ENCODE assay signal across 25 cellular contexts in genomic region chr19:40228863-40229262, GRCh38. TPM values are rescaled to one million over a fixed set of nuclear protein-coding genes. Genes with fewer than 3 reads are reported as not detected.
DNase-seq lines count a peak whose midpoint lies in the region; ATAC-seq and TF ChIP-seq lines count a peak whose summit lies in the region.
"Had no signal": no experiment of that assay in that cellular context is flagged by ENCODE, and none has a peak within 500 bp of the region (broad histone marks: within the 10 kb centered on the region; RNA-seq: fewer than 3 reads in every experiment).

No MANE protein-coding gene starts in this region.

- peaks cover 32% of the 10 kb centered on the region for H3K27me3 Mint-ChIP-seq in activated naive CD8-positive, alpha-beta T cell treated with anti-CD3 and anti-CD28 coated beads, Interleukin-2, amount 50 U/mL, for 24 hours

- RAD21 ChIA-PET in HCT116 (lab: Charles Lee; ENCODE audit: low non-redundant PET in 1 of 2, low total read pairs in 2 of 2, uncharacterized antibody in 2 of 2, unreplicated experiment in 2 of 2) = no interaction called here

- DNase-seq in HCT116 (ENCODE audit: low read depth, low spot score) (no peak), osteoblast (ENCODE audit: insufficient read length, low spot score, missing footprints) (no peak), islet precursor cell (no peak)
- DNase-seq in activated naive CD8-positive, alpha-beta T cell treated with anti-CD3 and anti-CD28 coated beads, Interleukin-2, amount 50 U/mL, for 24 hours = no peak
- DNase-seq in activated CD4-positive, alpha-beta T cell treated with anti-CD3 and anti-CD28 coated beads for 48 hours = no peak
- DNase-seq: C1 segment of cervical spinal cord; CD4-positive, alpha-beta memory T cell; COR-L47; DMS79; GDM1; H7; NCI-H1105 treated with DMSO at 0.1 percent for 48 hours; NCI-H2029; NCI-H526 treated with DMSO at 0.1 percent for 48 hours; Peyer's patch; SIG-M5 had no signal

- H3K4me1 ChIP-seq in HCT116 (ENCODE audit: control insufficient read depth in 1 of 2, insufficient read depth in 2 of 2, low read length in 2 of 2) = peaks cover 43 to 78% of the 10 kb centered on the region in 2 experiments
- H3K4me1 ChIP-seq in osteoblast (ENCODE audit: insufficient read depth, low read length) = peaks cover 20% of the 10 kb centered on the region

- H3K79me2 ChIP-seq in HCT116 (ENCODE audit: insufficient read depth, low read length) = peaks cover 14% of the 10 kb centered on the region; the same call in 1 of the 2 replicates
- H3K79me2 ChIP-seq in osteoblast (ENCODE audit: insufficient read depth, low read length) = no peaks in the 10 kb centered on the region

- H3K36me3 ChIP-seq in HCT116 (ENCODE audit: control insufficient read depth in 1 of 2, insufficient read depth in 2 of 2, low read length in 2 of 2) = no peaks in the 10 kb centered on the region
- H3K36me3 ChIP-seq in osteoblast (ENCODE audit: insufficient read depth, low read length) = no peaks in the 10 kb centered on the region

- peaks cover 35% of the 10 kb centered on the region for H3K4me1 Mint-ChIP-seq in activated naive CD8-positive, alpha-beta T cell treated with anti-CD3 and anti-CD28 coated beads, Interleukin-2, amount 50 U/mL, for 24 hours

- H3K36me3 Mint-ChIP-seq in activated naive CD8-positive, alpha-beta T cell treated with anti-CD3 and anti-CD28 coated beads, Interleukin-2, amount 50 U/mL, for 24 hours (ENCODE audit: low read depth) = no peaks in the 10 kb centered on the region

- TF ChIP-seq CTCF in 22Rv1 (IDR thresholded peaks at IDR 0.05) (no peak), HCT116 (IDR thresholded peaks at IDR 0.05 in 2 of 3, conservative IDR thresholded peaks at IDR 0.05 in 1 of 3; ENCODE audit: borderline replicate concordance in 1 of 3, insufficient read depth in 1 of 3, low read depth in 2 of 3, low read length in 2 of 3) (no peak), osteoblast (IDR thresholded peaks at IDR 0.05; ENCODE audit: extremely low read depth, low read depth, low read length) (no peak)

- CTCF ChIA-PET in HCT116 (lab: Charles Lee) = no interaction called here

- H3K9me2 ChIP-seq in HCT116 (ENCODE audit: insufficient read depth) = no peaks in the 10 kb centered on the region

- H3K27me3 ChIP-seq in HCT116 (ENCODE audit: insufficient read depth, low read length) (no peaks in the 10 kb centered on the region), osteoblast (ENCODE audit: insufficient read depth, low read length) (peaks cover 3% of the 10 kb centered on the region)

- peak overlapping the region; percentile 20 for H3K4me2 ChIP-seq in HCT116 (ENCODE audit: low read length)
- peak overlapping the region; percentile 26 for H3K4me2 ChIP-seq in osteoblast (ENCODE audit: insufficient read depth, low read length)

- no peak overlapping the region for H3K4me3 Mint-ChIP-seq in activated naive CD8-positive, alpha-beta T cell treated with anti-CD3 and anti-CD28 coated beads, Interleukin-2, amount 50 U/mL, for 24 hours
- H3K4me3 Mint-ChIP-seq: CD4-positive, alpha-beta memory T cell had no signal

- TF ChIP-seq RAD21 in HCT116 (IDR thresholded peaks at IDR 0.05; ENCODE audit: low read depth) = no peak

- no peaks in the 10 kb centered on the region for H4K20me1 ChIP-seq in HCT116 (ENCODE audit: insufficient read depth)
- H4K20me1 ChIP-seq in osteoblast (ENCODE audit: insufficient read depth, low read length) = peaks cover 2% of the 10 kb centered on the region

- H3K9me3 Mint-ChIP-seq in activated naive CD8-positive, alpha-beta T cell treated with anti-CD3 and anti-CD28 coated beads, Interleukin-2, amount 50 U/mL, for 24 hours = no peaks in the 10 kb centered on the region

- no peak for TF ChIP-seq POLR2A in HCT116 (IDR thresholded peaks at IDR 0.05; ENCODE audit: borderline replicate concordance, extremely low read depth, insufficient read depth, insufficient read length)

- POLR2A ChIA-PET in HCT116 (lab: Charles Lee) = no interaction called here

- intact Hi-C loops in HCT116 (cut with micrococcal nuclease) = no loop called here

- H2AFZ ChIP-seq in HCT116 (ENCODE audit: low read depth, low read length, poor library complexity, severe bottlenecking) (no peak overlapping the region), osteoblast (ENCODE audit: low read length) (no peak overlapping the region)

- H3K27ac Mint-ChIP-seq in activated naive CD8-positive, alpha-beta T cell treated with anti-CD3 and anti-CD28 coated beads, Interleukin-2, amount 50 U/mL, for 24 hours = peak overlapping the region; percentile 1
- H3K27ac Mint-ChIP-seq: CD4-positive, alpha-beta memory T cell had no signal

- H3K27ac ChIP-seq in 22Rv1 = 0 out of 2 replicates have a peak overlapping the region, but pooled peaks have one; percentile 7
- H3K27ac ChIP-seq in HCT116 (ENCODE audit: low read depth, low read length) = peak overlapping the region; percentile 55; the same call in 1 of the 2 replicates
- no peak overlapping the region for H3K27ac ChIP-seq in osteoblast (ENCODE audit: low read depth, low read length)
- H3K27ac ChIP-seq: Peyer's patch had no signal

- H3K9ac ChIP-seq in HCT116 (ENCODE audit: low read length) = no peak overlapping the region

- H3K4me3 ChIP-seq in HCT116 (replicated peaks in 1 of 2; ENCODE audit: low read depth in 1 of 2, low read length in 2 of 2) = no peak overlapping the region
- H3K4me3 ChIP-seq in osteoblast (ENCODE audit: insufficient read depth, low read length) = no peak overlapping the region
- H3K4me3 ChIP-seq: GM12878, Peyer's patch had no signal

- no peaks in the 10 kb centered on the region for H3K9me3 ChIP-seq in HCT116 (ENCODE audit: control insufficient read depth in 1 of 2, insufficient read depth in 1 of 2, low read depth in 1 of 2, low read length in 2 of 2)
- no peaks in the 10 kb centered on the region for H3K9me3 ChIP-seq in osteoblast (ENCODE audit: low read depth, low read length)
- H3K9me3 ChIP-seq: Peyer's patch had no signal

- ATAC-seq in HCT116 (no peak), HG03469 (IDR thresholded peaks at IDR 0.05; ENCODE audit: unreplicated experiment) (no peak), GM21528 (IDR thresholded peaks at IDR 0.05; ENCODE audit: low FRiP score, unreplicated experiment) (no peak)
- no peak for ATAC-seq in activated naive CD8-positive, alpha-beta T cell treated with anti-CD3 and anti-CD28 coated beads, Interleukin-2, amount 50 U/mL, for 24 hours
- ATAC-seq: GM12878 had no signal

- BruUV-seq in HCT116 (replicated peaks; lab: Mats Ljungman, UMichigan) = no TSS peak

TF ChIP-seq in HCT116, 20 proteins besides CTCF, POLR2A, EP300 and RAD21:
- TF ChIP-seq SRF (IDR thresholded peaks at IDR 0.05; ENCODE audit: low read depth) (no peak), POLR2AphosphoS5 (IDR thresholded peaks at IDR 0.05; ENCODE audit: low read depth, low read length) (no peak)

RNA-seq across cellular contexts. Expression of gene CCNP, which starts 2.4 kb away (rescaled TPM):
- 9.8 TPM for total RNA-seq in HCT116 (2021; ENCODE audit: unreplicated experiment)
- polyA plus RNA-seq in HCT116 (2012) = 17.2 and 26.9 TPM in 2 replicates
- total RNA-seq in osteoblast = 0.29 TPM in 1 of 2 replicates, not detected in the other
- total RNA-seq: LHCN-M2 had no signal
- polyA plus RNA-seq: CD4-positive, alpha-beta memory T cell had no signal

RNA-seq across cellular contexts. Expression of gene TTC9B, which starts 10.7 kb away (rescaled TPM):
- total RNA-seq in HCT116 (2021; ENCODE audit: unreplicated experiment) = 1.7 TPM
- 2.6 and 3.0 TPM in 2 replicates for polyA plus RNA-seq in HCT116 (2012)
- total RNA-seq in osteoblast = not detected in 2 replicates
- total RNA-seq: A673; CD4-positive, alpha-beta memory T cell; GM12878; H7; LHCN-M2; MCF 10A; NCI-H460; OCI-LY7; Peyer's patch had no signal
- polyA plus RNA-seq: CD4-positive, alpha-beta memory T cell had no signal

RNA-seq across cellular contexts. Expression of gene MAP3K10, which starts 37.6 kb away (rescaled TPM):
- total RNA-seq in HCT116 (2021; ENCODE audit: unreplicated experiment) = 17.3 TPM
- 10.5 and 12.4 TPM in 2 replicates for polyA plus RNA-seq in HCT116 (2012)
- 8.3 and 9.8 TPM in 2 replicates for total RNA-seq in osteoblast

RNA-seq across cellular contexts. Expression of gene AKT2, which starts 56.3 kb away (rescaled TPM):
- total RNA-seq in HCT116 (2021; ENCODE audit: unreplicated experiment) (141 TPM), osteoblast (115 and 118 TPM in 2 replicates)
- 69.6 and 69.9 TPM in 2 replicates for polyA plus RNA-seq in HCT116 (2012)
